In genomic region chr15:76169013-76169412, GRCh38 we compare ENCODE assay signal across 10 cellular contexts.
A peak's percentile ranks its signal among the peaks of the same experiment; 100 is the strongest.
DNase-seq lines count a peak whose midpoint lies in the region; ATAC-seq and TF ChIP-seq lines count a peak whose summit lies in the region.
"Had no signal": no experiment of that assay in that cellular context is flagged by ENCODE, and none has a peak within 500 bp of the region (broad histone marks: within the 10 kb centered on the region; RNA-seq: fewer than 3 reads in every experiment).

No MANE protein-coding gene starts in this region.

- POLR2A ChIA-PET in HEK293T (lab: Yijun Ruan, JAX), result interaction anchor here (0.9 to 1.0 kb wide), 2 partner anchors 10 to 22 kb away, joined by 3 read pairs; no protein-coding TSS in a partner anchor

- H3K4me1 ChIP-seq in foreskin keratinocyte, result no peaks in the 10 kb centered on the region

- CTCF ChIA-PET in HEK293T (lab: Yijun Ruan, JAX), result interaction anchor here (1.3 kb wide), 1 partner anchor 21 kb away, joined by 3 read pairs; no protein-coding TSS in a partner anchor

- peak; percentile 91 for ATAC-seq in SK-N-SH treated with all-trans-retinoic acid at 6 μM for 48 hours
- ATAC-seq in foreskin keratinocyte, result peak; percentile 50
- ATAC-seq in HG03439 (IDR thresholded peaks at IDR 0.05; ENCODE audit: unreplicated experiment), result no peak

- no peak for TF ChIP-seq CTCF in foreskin keratinocyte (conservative IDR thresholded peaks at IDR 0.05)

- no peaks in the 10 kb centered on the region for H3K27me3 ChIP-seq in foreskin keratinocyte

- H3K27ac ChIP-seq in foreskin keratinocyte, result no peak overlapping the region

- DNase-seq in CD1c-positive myeloid dendritic cell (ENCODE audit: extremely low spot score) (peak; percentile 66), HEK293T (ENCODE audit: extremely low spot score) (peak; percentile 58), foreskin keratinocyte (peak in 1 of 2 donors; percentile 15), NCI-H2227 (lab: John Stamatoyannopoulos, UW; ENCODE audit: unreplicated experiment) (no peak), occipital lobe (lab: John Stamatoyannopoulos, UW) (no peak)
- DNase-seq in stimulated activated CD8-positive, alpha-beta memory T cell treated with anti-CD3 and anti-CD28 coated beads, Interleukin-4, amount 100 ng/mL, for 48 hours, result no peak
- DNase-seq: amygdala, COR-L47 had no signal

TF ChIP-seq in HEK293T, 16 proteins besides CTCF, POLR2A, EP300 and RAD21:
- TF ChIP-seq HDGF (IDR thresholded peaks at IDR 0.05; ENCODE audit: borderline replicate concordance) (no peak), SP1 (IDR thresholded peaks at IDR 0.05) (no peak), ZNF384 (IDR thresholded peaks at IDR 0.05) (no peak), L3MBTL2 (conservative IDR thresholded peaks at IDR 0.05) (no peak), LEF1 (IDR thresholded peaks at IDR 0.05; ENCODE audit: borderline replicate concordance) (no peak), ELF4 (IDR thresholded peaks at IDR 0.05) (no peak), NFRKB (IDR thresholded peaks at IDR 0.05) (no peak), TARDBP (IDR thresholded peaks at IDR 0.05) (no peak), ARNT (IDR thresholded peaks at IDR 0.05) (no peak), SUZ12 (IDR thresholded peaks at IDR 0.05) (no peak), FOXM1 (IDR thresholded peaks at IDR 0.05; ENCODE audit: borderline replicate concordance) (no peak), BHLHE40 (IDR thresholded peaks at IDR 0.05; ENCODE audit: borderline replicate concordance) (no peak), FOXA1 (IDR thresholded peaks at IDR 0.05) (no peak), FOXK2 (IDR thresholded peaks at IDR 0.05) (no peak), CTBP1 (IDR thresholded peaks at IDR 0.05; ENCODE audit: borderline replicate concordance) (no peak)

TF ChIP-seq in SK-N-SH treated with all-trans-retinoic acid at 6 μM for 48 hours, 23 proteins besides CTCF, POLR2A, EP300 and RAD21:
- TF ChIP-seq ZNF8 (CRISPR knock-in tag; IDR thresholded peaks at IDR 0.05), result no peak
- TF ChIP-seq RARB (CRISPR knock-in tag; IDR thresholded peaks at IDR 0.05), result no peak
- TF ChIP-seq GLIS3 (CRISPR knock-in tag; IDR thresholded peaks at IDR 0.05), result no peak
- no peak for TF ChIP-seq ZC3H10 (CRISPR knock-in tag; IDR thresholded peaks at IDR 0.05)
- TF ChIP-seq, protein P1, sequence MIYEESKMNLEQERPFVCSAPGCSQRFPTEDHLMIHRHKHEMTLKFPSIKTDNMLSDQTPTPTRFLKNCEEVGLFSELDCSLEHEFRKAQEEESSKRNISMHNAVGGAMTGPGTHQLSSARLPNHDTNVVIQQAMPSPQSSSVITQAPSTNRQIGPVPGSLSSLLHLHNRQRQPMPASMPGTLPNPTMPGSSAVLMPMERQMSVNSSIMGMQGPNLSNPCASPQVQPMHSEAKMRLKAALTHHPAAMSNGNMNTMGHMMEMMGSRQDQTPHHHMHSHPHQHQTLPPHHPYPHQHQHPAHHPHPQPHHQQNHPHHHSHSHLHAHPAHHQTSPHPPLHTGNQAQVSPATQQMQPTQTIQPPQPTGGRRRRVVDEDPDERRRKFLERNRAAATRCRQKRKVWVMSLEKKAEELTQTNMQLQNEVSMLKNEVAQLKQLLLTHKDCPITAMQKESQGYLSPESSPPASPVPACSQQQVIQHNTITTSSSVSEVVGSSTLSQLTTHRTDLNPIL (CRISPR knock-in tag; IDR thresholded peaks at IDR 0.05; ENCODE audit: low read depth), result no peak
- no peak for TF ChIP-seq ARNTL (CRISPR knock-in tag; IDR thresholded peaks at IDR 0.05; ENCODE audit: borderline replicate concordance, low read depth)
- TF ChIP-seq, protein P2, sequence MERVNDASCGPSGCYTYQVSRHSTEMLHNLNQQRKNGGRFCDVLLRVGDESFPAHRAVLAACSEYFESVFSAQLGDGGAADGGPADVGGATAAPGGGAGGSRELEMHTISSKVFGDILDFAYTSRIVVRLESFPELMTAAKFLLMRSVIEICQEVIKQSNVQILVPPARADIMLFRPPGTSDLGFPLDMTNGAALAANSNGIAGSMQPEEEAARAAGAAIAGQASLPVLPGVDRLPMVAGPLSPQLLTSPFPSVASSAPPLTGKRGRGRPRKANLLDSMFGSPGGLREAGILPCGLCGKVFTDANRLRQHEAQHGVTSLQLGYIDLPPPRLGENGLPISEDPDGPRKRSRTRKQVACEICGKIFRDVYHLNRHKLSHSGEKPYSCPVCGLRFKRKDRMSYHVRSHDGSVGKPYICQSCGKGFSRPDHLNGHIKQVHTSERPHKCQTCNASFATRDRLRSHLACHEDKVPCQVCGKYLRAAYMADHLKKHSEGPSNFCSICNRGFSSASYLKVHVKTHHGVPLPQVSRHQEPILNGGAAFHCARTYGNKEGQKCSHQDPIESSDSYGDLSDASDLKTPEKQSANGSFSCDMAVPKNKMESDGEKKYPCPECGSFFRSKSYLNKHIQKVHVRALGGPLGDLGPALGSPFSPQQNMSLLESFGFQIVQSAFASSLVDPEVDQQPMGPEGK (CRISPR knock-in tag; IDR thresholded peaks at IDR 0.05; ENCODE audit: borderline replicate concordance), result no peak
- TF ChIP-seq ESRRG (CRISPR knock-in tag; IDR thresholded peaks at IDR 0.05), result no peak
- no peak for TF ChIP-seq TOX (CRISPR knock-in tag; IDR thresholded peaks at IDR 0.05; ENCODE audit: borderline replicate concordance)

Comparison
In these comparisons a context has a peak if more than half of its experiments do, and no peak if none do; other contexts are left out.
1. DNase-seq: peak in CD1c-positive myeloid dendritic cell (single experiment) and HEK293T (single experiment); none in NCI-H2227 (single experiment), stimulated activated CD8-positive, alpha-beta memory T cell treated with anti-CD3 and anti-CD28 coated beads, Interleukin-4, amount 100 ng/mL, for 48 hours (single experiment) and occipital lobe (single experiment).